Comparison of ENCODE assay signal across 1 cellular context in the genomic region with DNA sequence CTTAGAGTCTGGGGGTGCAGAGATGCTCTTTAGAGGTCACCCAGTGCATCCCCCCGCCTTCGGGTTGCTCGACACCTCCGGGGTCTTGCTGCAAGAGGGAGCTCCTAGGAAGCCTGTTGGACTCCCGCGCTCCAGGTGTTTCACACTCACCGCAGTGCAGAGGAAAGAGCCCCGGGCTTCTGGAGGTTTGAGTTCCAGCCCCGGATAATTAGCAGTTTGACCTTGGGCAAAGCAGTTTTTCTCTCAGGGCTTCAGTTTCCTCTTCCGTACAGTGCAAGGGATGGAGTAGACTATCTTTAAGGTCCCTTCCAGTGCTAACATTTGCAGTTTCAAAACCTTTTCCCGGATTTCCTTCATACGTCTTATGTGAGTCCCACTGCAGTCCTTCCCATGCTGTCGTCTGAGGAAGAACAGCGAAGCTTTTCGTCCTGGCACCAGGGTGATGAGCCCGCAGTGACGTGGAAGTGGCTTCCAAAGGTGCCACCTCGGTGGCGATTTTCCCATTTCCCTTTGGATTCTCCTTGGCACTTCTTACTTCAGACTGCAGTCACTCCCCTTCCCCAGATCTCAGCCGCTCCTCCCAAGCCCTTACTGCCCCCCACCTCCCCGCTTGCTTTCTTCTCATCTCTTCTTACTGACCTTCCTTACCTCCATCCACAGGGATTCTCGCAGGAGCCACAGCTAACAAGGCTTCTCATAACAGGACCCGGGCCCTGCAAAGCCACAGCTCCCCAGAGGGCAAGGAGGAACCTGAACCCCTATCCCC.
TF ChIP-seq lines count a peak whose summit lies in the region.

No MANE protein-coding gene starts in this region.

TF ChIP-seq in IMR-90, 13 proteins besides CTCF, POLR2A, EP300 and RAD21:
- no peak for TF ChIP-seq MAFK (IDR thresholded peaks at IDR 0.05; ENCODE audit: low read depth, low read length)
- TF ChIP-seq SMC3 (IDR thresholded peaks at IDR 0.05; ENCODE audit: low read depth, low read length): no peak
- TF ChIP-seq RCOR1 (IDR thresholded peaks at IDR 0.05; ENCODE audit: insufficient replicate concordance, low read length): no peak
- TF ChIP-seq MAZ (IDR thresholded peaks at IDR 0.05; ENCODE audit: borderline replicate concordance, low read depth, low read length): no peak
- no peak for TF ChIP-seq RFX5 (IDR thresholded peaks at IDR 0.05; ENCODE audit: low read depth, low read length)
- no peak for TF ChIP-seq FOS (IDR thresholded peaks at IDR 0.05; ENCODE audit: low read depth, low read length)
- TF ChIP-seq, protein P1, sequence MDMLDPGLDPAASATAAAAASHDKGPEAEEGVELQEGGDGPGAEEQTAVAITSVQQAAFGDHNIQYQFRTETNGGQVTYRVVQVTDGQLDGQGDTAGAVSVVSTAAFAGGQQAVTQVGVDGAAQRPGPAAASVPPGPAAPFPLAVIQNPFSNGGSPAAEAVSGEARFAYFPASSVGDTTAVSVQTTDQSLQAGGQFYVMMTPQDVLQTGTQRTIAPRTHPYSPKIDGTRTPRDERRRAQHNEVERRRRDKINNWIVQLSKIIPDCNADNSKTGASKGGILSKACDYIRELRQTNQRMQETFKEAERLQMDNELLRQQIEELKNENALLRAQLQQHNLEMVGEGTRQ (IDR thresholded peaks at IDR 0.05; ENCODE audit: low read depth, low read length): no peak
- TF ChIP-seq CHD1 (IDR thresholded peaks at IDR 0.05; ENCODE audit: low read depth, low read length): no peak
- no peak for TF ChIP-seq MXI1 (IDR thresholded peaks at IDR 0.05; ENCODE audit: borderline replicate concordance, low read depth, low read length)
- no peak for TF ChIP-seq CEBPB (IDR thresholded peaks at IDR 0.05; ENCODE audit: low read depth, low read length)
- TF ChIP-seq BHLHE40 (IDR thresholded peaks at IDR 0.05; ENCODE audit: low read depth, low read length): no peak
- TF ChIP-seq NFE2L2 (IDR thresholded peaks at IDR 0.05; ENCODE audit: low read depth, low read length): no peak
